Comparison of ENCODE assay signal across 10 cellular contexts in the genomic region with DNA sequence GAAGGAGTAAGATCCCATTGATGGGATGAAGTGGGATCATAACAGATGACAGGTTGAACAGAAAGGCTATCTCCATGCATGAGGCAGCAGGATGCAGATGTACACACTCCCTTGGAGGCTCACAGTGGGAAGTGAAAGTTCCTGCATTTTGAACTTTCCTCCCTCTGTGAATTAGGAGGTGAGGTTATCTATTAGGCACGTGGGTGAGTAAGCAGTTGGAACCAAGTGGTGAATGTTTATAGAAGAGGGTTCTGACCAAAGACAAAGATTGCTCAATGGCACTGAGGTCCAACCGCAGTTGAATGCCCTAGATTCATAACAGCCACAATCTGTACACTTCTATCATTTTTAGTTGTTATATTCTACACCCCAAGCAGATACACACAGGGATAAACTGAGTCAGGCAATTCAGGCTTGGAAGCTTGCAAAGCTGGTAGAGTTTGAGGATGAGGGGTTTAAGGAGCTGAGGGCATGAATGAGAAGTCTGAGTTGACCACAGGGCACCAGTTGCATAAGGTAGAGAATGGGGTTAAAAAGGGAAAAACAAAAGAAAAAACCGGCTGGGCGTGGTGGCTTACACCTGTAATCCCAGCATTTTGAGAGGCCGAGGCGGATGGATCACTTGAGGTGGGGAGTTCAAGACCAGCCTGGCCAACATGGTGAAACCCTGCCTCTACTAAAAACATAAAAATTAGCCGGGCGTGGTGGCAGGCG. TPM values are rescaled to one million over a fixed set of nuclear protein-coding genes. Genes with fewer than 3 reads are reported as not detected.
A peak's percentile ranks its signal among the peaks of the same experiment; 100 is the strongest.
DNase-seq lines count a peak whose midpoint lies in the region; ATAC-seq and TF ChIP-seq lines count a peak whose summit lies in the region.
"Had no signal": no experiment of that assay in that cellular context is flagged by ENCODE, and none has a peak within 500 bp of the region (broad histone marks: within the 10 kb centered on the region; RNA-seq: fewer than 3 reads in every experiment).

No MANE protein-coding gene starts in this region.

- intact Hi-C loops in left colon (cut with DNase I, micrococcal nuclease) = no loop called here

- TF ChIP-seq CTCF in AG04450 (IDR thresholded peaks at IDR 0.05; ENCODE audit: low read depth, low read length) (no peak), WTC11 (IDR thresholded peaks at IDR 0.05) (no peak)

- H3K4me1 Mint-ChIP-seq in WTC11 = peaks cover 64% of the 10 kb centered on the region

- H3K9me3 Mint-ChIP-seq in WTC11 = no peaks in the 10 kb centered on the region

- H3K4me3 Mint-ChIP-seq in WTC11 = no peak overlapping the region

- no peaks in the 10 kb centered on the region for H3K27me3 ChIP-seq in AG04450 (ENCODE audit: control insufficient read depth, insufficient read depth, low read length)

- DNase-seq in AG04450 (ENCODE audit: low read depth, low spot score) (peak; percentile 86), HCEC 1CT (peak; percentile 96), WTC11 (ENCODE audit: low spot score) (no peak), left colon (no peak), COLO829 (ENCODE audit: low spot score) (no peak), GM19240 (ENCODE audit: insufficient read length, low spot score) (no peak)
- DNase-seq: GOT3; stimulated activated naive CD4-positive, alpha-beta T cell had no signal

- ATAC-seq in WTC11 (no peak), left colon (peak; percentile 40), GM19467 (IDR thresholded peaks at IDR 0.05; ENCODE audit: unreplicated experiment) (no peak), SK-N-SH treated with all-trans-retinoic acid at 6 μM for 48 hours (no peak)

- H3K27ac Mint-ChIP-seq in WTC11 = peak overlapping the region; percentile 60

- H3K4me3 ChIP-seq in AG04450 (ENCODE audit: low read depth, low read length) = no peak overlapping the region

- no peaks in the 10 kb centered on the region for H3K27me3 Mint-ChIP-seq in WTC11 (ENCODE audit: low read depth)

- peaks cover 49% of the 10 kb centered on the region for H3K36me3 Mint-ChIP-seq in WTC11

- H3K9me3 ChIP-seq in AG04450 (ENCODE audit: control insufficient read depth, insufficient read depth, low read length) = no peaks in the 10 kb centered on the region

- peak overlapping the region; percentile 49 for H3K27ac ChIP-seq in AG04450 (ENCODE audit: low read depth, low read length)

- POLR2A ChIA-PET in AG04450 (lab: Yijun Ruan, JAX) (no interaction called here), WTC11 (lab: Charles Lee) (no interaction called here)

- CTCF ChIA-PET in AG04450 (lab: Charles Lee) (interaction anchor here (1.0 kb wide), 1 partner anchor 38 kb away, joined by 4 read pairs; no protein-coding TSS in a partner anchor), WTC11 (lab: Charles Lee) (no interaction called here)

TF ChIP-seq in WTC11, 78 proteins besides CTCF, POLR2A, EP300 and RAD21:
- no peak for TF ChIP-seq ELF4 (CRISPR knock-in tag; IDR thresholded peaks at IDR 0.05; ENCODE audit: low read depth)
- peak; percentile 61; the same call in 1 of the 2 replicates for TF ChIP-seq GABPB1 (CRISPR knock-in tag; IDR thresholded peaks at IDR 0.05)
TF ChIP-seq in WTC11: peak in this region for 1.

TF ChIP-seq in SK-N-SH treated with all-trans-retinoic acid at 6 μM for 48 hours, 23 proteins besides CTCF, POLR2A, EP300 and RAD21:
- TF ChIP-seq ESRRG (CRISPR knock-in tag; IDR thresholded peaks at IDR 0.05) (no peak), ZNF565 (CRISPR knock-in tag; conservative IDR thresholded peaks at IDR 0.05; ENCODE audit: low read depth) (no peak), TOX (CRISPR knock-in tag; IDR thresholded peaks at IDR 0.05; ENCODE audit: borderline replicate concordance) (no peak), BACH2 (CRISPR knock-in tag; IDR thresholded peaks at IDR 0.05; ENCODE audit: borderline replicate concordance) (no peak), RARB (CRISPR knock-in tag; IDR thresholded peaks at IDR 0.05) (no peak), SNAI2 (CRISPR knock-in tag; IDR thresholded peaks at IDR 0.05) (no peak), CSDC2 (CRISPR knock-in tag; IDR thresholded peaks at IDR 0.05) (no peak), ZNF70 (CRISPR knock-in tag; IDR thresholded peaks at IDR 0.05) (no peak)
- TF ChIP-seq, protein P1, sequence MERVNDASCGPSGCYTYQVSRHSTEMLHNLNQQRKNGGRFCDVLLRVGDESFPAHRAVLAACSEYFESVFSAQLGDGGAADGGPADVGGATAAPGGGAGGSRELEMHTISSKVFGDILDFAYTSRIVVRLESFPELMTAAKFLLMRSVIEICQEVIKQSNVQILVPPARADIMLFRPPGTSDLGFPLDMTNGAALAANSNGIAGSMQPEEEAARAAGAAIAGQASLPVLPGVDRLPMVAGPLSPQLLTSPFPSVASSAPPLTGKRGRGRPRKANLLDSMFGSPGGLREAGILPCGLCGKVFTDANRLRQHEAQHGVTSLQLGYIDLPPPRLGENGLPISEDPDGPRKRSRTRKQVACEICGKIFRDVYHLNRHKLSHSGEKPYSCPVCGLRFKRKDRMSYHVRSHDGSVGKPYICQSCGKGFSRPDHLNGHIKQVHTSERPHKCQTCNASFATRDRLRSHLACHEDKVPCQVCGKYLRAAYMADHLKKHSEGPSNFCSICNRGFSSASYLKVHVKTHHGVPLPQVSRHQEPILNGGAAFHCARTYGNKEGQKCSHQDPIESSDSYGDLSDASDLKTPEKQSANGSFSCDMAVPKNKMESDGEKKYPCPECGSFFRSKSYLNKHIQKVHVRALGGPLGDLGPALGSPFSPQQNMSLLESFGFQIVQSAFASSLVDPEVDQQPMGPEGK (CRISPR knock-in tag; IDR thresholded peaks at IDR 0.05; ENCODE audit: borderline replicate concordance) = no peak
- TF ChIP-seq, protein P2, sequence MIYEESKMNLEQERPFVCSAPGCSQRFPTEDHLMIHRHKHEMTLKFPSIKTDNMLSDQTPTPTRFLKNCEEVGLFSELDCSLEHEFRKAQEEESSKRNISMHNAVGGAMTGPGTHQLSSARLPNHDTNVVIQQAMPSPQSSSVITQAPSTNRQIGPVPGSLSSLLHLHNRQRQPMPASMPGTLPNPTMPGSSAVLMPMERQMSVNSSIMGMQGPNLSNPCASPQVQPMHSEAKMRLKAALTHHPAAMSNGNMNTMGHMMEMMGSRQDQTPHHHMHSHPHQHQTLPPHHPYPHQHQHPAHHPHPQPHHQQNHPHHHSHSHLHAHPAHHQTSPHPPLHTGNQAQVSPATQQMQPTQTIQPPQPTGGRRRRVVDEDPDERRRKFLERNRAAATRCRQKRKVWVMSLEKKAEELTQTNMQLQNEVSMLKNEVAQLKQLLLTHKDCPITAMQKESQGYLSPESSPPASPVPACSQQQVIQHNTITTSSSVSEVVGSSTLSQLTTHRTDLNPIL (CRISPR knock-in tag; IDR thresholded peaks at IDR 0.05; ENCODE audit: low read depth) = no peak

RNA-seq across cellular contexts. Expression of a gene that starts 7.1 kb away (rescaled TPM):
- polyA plus RNA-seq in AG04450 (2011; rRNA removed) = 90.9 and 121 TPM in 2 replicates
- polyA minus RNA-seq in AG04450 (2011; rRNA and poly(A)+ RNA removed) = 58.2 and 120 TPM in 2 replicates
- 114 to 118 TPM (median 117 TPM) in 3 replicates for total RNA-seq in WTC11 (2021)
- total RNA-seq in left colon = 100 to 1,000 TPM in 1 of 2 donors, 10 to 100 TPM in 1; 67.6 to 101 TPM

RNA-seq across cellular contexts. Expression of a gene that starts 58.4 kb away (rescaled TPM):
- polyA plus RNA-seq in AG04450 (2011; rRNA removed) = 4,621 and 5,651 TPM in 2 replicates
- 1,051 and 1,085 TPM in 2 replicates for polyA minus RNA-seq in AG04450 (2011; rRNA and poly(A)+ RNA removed)
- total RNA-seq in WTC11 (2021) (869 to 943 TPM (median 911 TPM) in 3 replicates), left colon (1,000 to 10,000 TPM; 1,780 to 2,331 TPM)

Comparison
In these comparisons a context has a peak if more than half of its experiments do, and no peak if none do; other contexts are left out.
1. DNase-seq: peak in AG04450 (single experiment) and HCEC 1CT (single experiment); none in WTC11 (single experiment), left colon (0 of 2), COLO829 (single experiment) and GM19240 (single experiment).